8 cellular contexts compared by ENCODE assay signal in genomic region chr12:45725631-45726593, GRCh38. TPM values are rescaled to one million over a fixed set of nuclear protein-coding genes. Genes with fewer than 3 reads are reported as not detected.
DNase-seq lines count a peak whose midpoint lies in the region; TF ChIP-seq lines count a peak whose summit lies in the region.

No MANE protein-coding gene starts in this region.

- H3K4me3 ChIP-seq in PC-9 = peak overlapping the region; percentile 98
- H3K4me3 ChIP-seq in cardiac fibroblast (replicated peaks in 1 of 2; ENCODE audit: low read depth in 2 of 2, low read length in 2 of 2) = peak overlapping the region; percentile 84 to 89
- H3K4me3 ChIP-seq in stomach = peak overlapping the region; percentile 72 to 86 (median 84)

- H3K36me3 ChIP-seq in PC-9 (ENCODE audit: low read depth) (no peaks in the 10 kb centered on the region), stomach (no peaks in the 10 kb centered on the region)

- no TSS peak for BruUV-seq in PC-9 (replicated peaks; lab: Mats Ljungman, UMichigan)

- no peaks in the 10 kb centered on the region for H3K9me2 ChIP-seq in PC-9 (ENCODE audit: insufficient read depth)

- TF ChIP-seq CTCF in PC-9 (conservative IDR thresholded peaks at IDR 0.05) (peak; percentile 78), cardiac fibroblast (IDR thresholded peaks at IDR 0.05; ENCODE audit: low read depth, low read length) (peak; percentile 62), stomach (IDR thresholded peaks at IDR 0.05) (peak in 5 of 7 experiments; percentile 25 to 60 (median 50))

- H3K27ac ChIP-seq in PC-9 (no peak overlapping the region), stomach (peak overlapping the region in 4 of 5 donors; percentile 99 to 100 (median 100))

- 4 to 5% (median 5%) methylated on average over 12 of the region's 12 CpGs for WGBS in stomach, 5 donors

- DNase-seq in activated CD4-positive, alpha-beta T cell treated with anti-CD3 and anti-CD28 coated beads for 4 hours = peak; percentile 7 to 33
- no peak for DNase-seq in activated CD4-positive, alpha-beta T cell treated with anti-CD3 and anti-CD28 coated beads for 1 hour
- DNase-seq in PC-9 = peak; percentile 2 to 44
- DNase-seq in cardiac fibroblast (ENCODE audit: low read depth in 2 of 2) = peak; percentile 45 to 64
- DNase-seq in left kidney (ENCODE audit: low read depth, low spot score) = peak; percentile 80
- DNase-seq in stomach = no peak
- DNase-seq in NK-92 (lab: John Stamatoyannopoulos, UW; ENCODE audit: unreplicated experiment) = no peak

- H3K4me1 ChIP-seq in PC-9 (replicated peaks; ENCODE audit: insufficient read depth) = peaks cover 17% of the 10 kb centered on the region
- peaks cover 7 to 54% (median 29%) of the 10 kb centered on the region in 4 donors for H3K4me1 ChIP-seq in stomach

- peak overlapping the region; percentile 87 to 100 (median 96) for H3K4me3 Mint-ChIP-seq in IgD-negative memory B cell

- peaks cover 24 to 29% (median 24%) of the 10 kb centered on the region in 3 donors for H3K4me1 Mint-ChIP-seq in IgD-negative memory B cell

- H3K36me3 Mint-ChIP-seq in IgD-negative memory B cell = peaks cover 2% of the 10 kb centered on the region

- TF ChIP-seq POLR2A in stomach (IDR thresholded peaks at IDR 0.05) = no peak

- H3K9me3 ChIP-seq in PC-9 (ENCODE audit: insufficient read depth, low read depth) (no peaks in the 10 kb centered on the region), stomach (no peaks in the 10 kb centered on the region)

- H4K20me1 ChIP-seq in PC-9 (ENCODE audit: insufficient read depth) = no peaks in the 10 kb centered on the region

- no peaks in the 10 kb centered on the region for H3K27me3 ChIP-seq in PC-9 (ENCODE audit: insufficient read depth, low read depth)
- no peaks in the 10 kb centered on the region for H3K27me3 ChIP-seq in stomach

- POLR2A ChIA-PET in PC-9 (lab: Charles Lee; ENCODE audit: unreplicated experiment) = interaction anchor here (0.5 to 0.6 kb wide), 2 partner anchors 153 to 287 kb away, joined by 3 read pairs; no protein-coding TSS in a partner anchor

- peak overlapping the region; percentile 99 for H2AFZ ChIP-seq in PC-9

- peak overlapping the region; percentile 99 for H3K27ac Mint-ChIP-seq in IgD-negative memory B cell

- no peaks in the 10 kb centered on the region for H3K27me3 Mint-ChIP-seq in IgD-negative memory B cell

- CTCF ChIA-PET in PC-9 (lab: Charles Lee) = interaction anchor here (0.5 to 2.2 kb wide), 6 partner anchors 32 to 1073 kb away, joined by 3 to 7 read pairs (median 3); no protein-coding TSS in a partner anchor

- H3K4me2 ChIP-seq in PC-9 = peak overlapping the region; percentile 94

- peaks cover 20% of the 10 kb centered on the region for H3F3A ChIP-seq in PC-9 (ENCODE audit: insufficient read depth, low read depth)

- intact Hi-C loops in PC-9 (cut with micrococcal nuclease; ENCODE audit: unreplicated experiment) = loop anchor here (5.0 kb wide), 4 partner anchors 266 to 509 kb away; partner anchors contain the start of genes ANO6 and SCAF11
- intact Hi-C loops in stomach (cut with DNase I; ENCODE audit: low total_unique reads) = no loop called here

- TF ChIP-seq EP300 in stomach (IDR thresholded peaks at IDR 0.05) = no peak

- H3K9me3 Mint-ChIP-seq in IgD-negative memory B cell = no peaks in the 10 kb centered on the region

- H3K79me2 ChIP-seq in PC-9 (ENCODE audit: low read depth) = peaks cover 62% of the 10 kb centered on the region

RNA-seq across cellular contexts. Expression of gene ARID2, which starts 3.6 kb away (rescaled TPM):
- polyA plus RNA-seq in IgD-negative memory B cell (6.2 TPM), stomach (1 to 10 TPM; 2.8 to 5.6 (median 4.1) TPM)
- total RNA-seq in PC-9 (2021) (24.6 and 25.8 TPM in 2 replicates), stomach (10 to 100 TPM in 4 of 5 donors, 1 to 10 TPM in 1; 2.6 to 80.4 (median 28.5) TPM)

Comparison
In these comparisons a context has a peak if more than half of its experiments do, and no peak if none do; other contexts are left out.
1. DNase-seq: peak in activated CD4-positive, alpha-beta T cell treated with anti-CD3 and anti-CD28 coated beads for 4 hours (2 of 2), PC-9 (2 of 2), cardiac fibroblast (2 of 2) and left kidney (single experiment); none in activated CD4-positive, alpha-beta T cell treated with anti-CD3 and anti-CD28 coated beads for 1 hour (single experiment), stomach (single experiment) and NK-92 (single experiment).
2. Peak in every context shown above with its lines, with median percentiles within 50 percentile points of each other: H3K4me3 ChIP-seq and CTCF ChIP-seq.